24 cellular contexts compared by ENCODE assay signal in genomic region chr13:27309967-27310598, GRCh38. TPM values are rescaled to one million over a fixed set of nuclear protein-coding genes. Genes with fewer than 3 reads are reported as not detected.
DNase-seq lines count a peak whose midpoint lies in the region; TF ChIP-seq lines count a peak whose summit lies in the region.
"Had no signal": no experiment of that assay in that cellular context is flagged by ENCODE, and none has a peak within 500 bp of the region (broad histone marks: within the 10 kb centered on the region; RNA-seq: fewer than 3 reads in every experiment).

No MANE protein-coding gene starts in this region.

- H3K9me3 Mint-ChIP-seq in Calu3 (ENCODE audit: low read depth, unreplicated experiment) = no peaks in the 10 kb centered on the region
- H3K9me3 Mint-ChIP-seq: activated CD4-positive, alpha-beta T cell treated with anti-CD3 and anti-CD28 coated beads, Interleukin-2, amount 10 ng/mL, durations not matched to agents 24 days and 14 days; CD4-positive, CD25-positive, alpha-beta regulatory T cell; nephron; stimulated activated naive B cell treated with anti-CD40 and anti-IgM and Interleukin-4, amounts not matched to agents 10 μg/mL and 1 μg/mL and 100 μg/mL, for 72 hours had no signal

- CTCF ChIA-PET in Calu3 (lab: Charles Lee) = interaction anchor here (0.6 kb wide), 2 partner anchors 29 to 126 kb away, joined by 3 read pairs; no protein-coding TSS in a partner anchor

- WGBS in esophagus squamous epithelium, 2 donors = 45 to 47% methylated on average over 7 to 9 of the region's 9 CpGs

- TF ChIP-seq CTCF in Calu3 (IDR thresholded peaks at IDR 0.05; ENCODE audit: unreplicated experiment) = no peak
- TF ChIP-seq CTCF in fibroblast of the aortic adventitia (IDR thresholded peaks at IDR 0.05; ENCODE audit: insufficient read depth, low read length) = no peak
- no peak for TF ChIP-seq CTCF in esophagus squamous epithelium (IDR thresholded peaks at IDR 0.05)

- peaks cover 0 to 29% (median 0%) of the 10 kb centered on the region in 3 donors for H3K4me1 ChIP-seq in esophagus squamous epithelium
- H3K4me1 ChIP-seq: tibial nerve had no signal

- H3K9me3 ChIP-seq in esophagus squamous epithelium = no peaks in the 10 kb centered on the region
- H3K9me3 ChIP-seq: tibial nerve had no signal

- intact Hi-C loops in Calu3 (cut with micrococcal nuclease; ENCODE audit: unreplicated experiment) = no loop called here
- intact Hi-C loops in esophagus squamous epithelium (cut with DNase I) = no loop called here

- H3K4me1 Mint-ChIP-seq in Calu3 (ENCODE audit: low read depth, unreplicated experiment) = peaks cover 9% of the 10 kb centered on the region
- H3K4me1 Mint-ChIP-seq: nephron had no signal

- H3K36me3 Mint-ChIP-seq in Calu3 (ENCODE audit: insufficient read depth, unreplicated experiment) = no peaks in the 10 kb centered on the region
- H3K36me3 Mint-ChIP-seq: stimulated activated naive B cell treated with anti-CD40 and anti-IgM and Interleukin-4, amounts not matched to agents 10 μg/mL and 1 μg/mL and 100 μg/mL, for 72 hours had no signal

- TF ChIP-seq POLR2A in esophagus squamous epithelium (IDR thresholded peaks at IDR 0.05) = no peak

- no peaks in the 10 kb centered on the region for H3K27me3 Mint-ChIP-seq in Calu3 (ENCODE audit: unreplicated experiment)

- no peak overlapping the region for H3K27ac Mint-ChIP-seq in Calu3 (ENCODE audit: unreplicated experiment)
- H3K27ac Mint-ChIP-seq: activated CD4-positive, alpha-beta T cell treated with anti-CD3 and anti-CD28 coated beads, Interleukin-2, amount 10 ng/mL, durations not matched to agents 24 days and 14 days; CD4-positive, CD25-positive, alpha-beta regulatory T cell; nephron; stimulated activated naive B cell treated with anti-CD40 and anti-IgM and Interleukin-4, amounts not matched to agents 10 μg/mL and 1 μg/mL and 100 μg/mL, for 72 hours had no signal

- H3K4me3 ChIP-seq in fibroblast of the aortic adventitia (ENCODE audit: low read depth, low read length) (no peak overlapping the region), esophagus squamous epithelium (no peak overlapping the region)
- H3K4me3 ChIP-seq: GM12878, tibial nerve had no signal

- no TSS peak for BruUV-seq in Calu3 (replicated peaks; lab: Mats Ljungman, UMichigan)

- H3K27ac ChIP-seq in esophagus squamous epithelium = no peak overlapping the region
- H3K27ac ChIP-seq in substantia nigra (ENCODE audit: low read depth, low read length, poor library complexity, severe bottlenecking) = no peak overlapping the region
- H3K27ac ChIP-seq: tibial nerve had no signal

- peak; percentile 1 for DNase-seq in Calu3
- peak; percentile 22 for DNase-seq in HS-27A (ENCODE audit: low read depth)
- peak; percentile 14 for DNase-seq in SW480 (ENCODE audit: low spot score)
- DNase-seq in fibroblast of the aortic adventitia (ENCODE audit: low read depth) = peak; percentile 27
- no peak for DNase-seq in esophagus squamous epithelium (lab: John Stamatoyannopoulos, UW)
- no peak for DNase-seq in substantia nigra (lab: John Stamatoyannopoulos, UW)
- no peak for DNase-seq in medulla oblongata (ENCODE audit: extremely low spot score)
- no peak for DNase-seq in kidney tubule cell (ENCODE audit: low spot score)
- DNase-seq: activated CD4-positive, alpha-beta T cell treated with anti-CD3 and anti-CD28 coated beads, Interleukin-2, amount 10 ng/mL, durations not matched to agents 24 days and 14 days; activated naive CD4-positive, alpha-beta T cell; amygdala; CD4-positive, CD25-positive, alpha-beta regulatory T cell; central memory CD4-positive, alpha-beta T cell; DMS 273 treated with DMSO at 0.1 percent for 48 hours; H7; MM.1S; NCI-H1436; NCI-H2171; NCI-H526; stimulated activated naive B cell treated with anti-CD40 and anti-IgM and Interleukin-4, amounts not matched to agents 10 μg/mL and 1 μg/mL and 100 μg/mL, for 72 hours; T-helper 1 cell had no signal

- H3K36me3 ChIP-seq in esophagus squamous epithelium = no peaks in the 10 kb centered on the region
- H3K36me3 ChIP-seq: tibial nerve had no signal

- H3K27me3 ChIP-seq in esophagus squamous epithelium = no peaks in the 10 kb centered on the region
- H3K27me3 ChIP-seq: tibial nerve had no signal

- H3K4me3 Mint-ChIP-seq in Calu3 (ENCODE audit: low read depth, unreplicated experiment) = no peak overlapping the region
- H3K4me3 Mint-ChIP-seq: activated CD4-positive, alpha-beta T cell treated with anti-CD3 and anti-CD28 coated beads, Interleukin-2, amount 10 ng/mL, durations not matched to agents 24 days and 14 days; CD4-positive, CD25-positive, alpha-beta regulatory T cell; nephron; stimulated activated naive B cell treated with anti-CD40 and anti-IgM and Interleukin-4, amounts not matched to agents 10 μg/mL and 1 μg/mL and 100 μg/mL, for 72 hours had no signal

RNA-seq across cellular contexts. Expression of gene RASL11A, which starts 39.5 kb away (rescaled TPM):
- total RNA-seq in Calu3 (2022) (1.3 and 2.2 TPM in 2 replicates), fibroblast of the aortic adventitia (ENCODE audit: low replicate concordance) (2.3 and 13.3 TPM in 2 replicates), esophagus squamous epithelium (10 to 100 TPM in 3 of 4 donors, 1 to 10 TPM in 1; 4.4 to 34.1 (median 21.9) TPM)

RNA-seq across cellular contexts. Expression of gene RPL21, which starts 58.7 kb away (rescaled TPM):
- total RNA-seq in Calu3 (2022) (379 and 434 TPM in 2 replicates), fibroblast of the aortic adventitia (ENCODE audit: low replicate concordance) (1,402 and 2,034 TPM in 2 replicates), esophagus squamous epithelium (1,000 to 10,000 TPM in 2 of 4 donors, 100 to 1,000 TPM in 2; 398 to 1,284 (median 964) TPM)

Comparison
In these comparisons a context has a peak if more than half of its experiments do, and no peak if none do; other contexts are left out.
1. DNase-seq: peak in Calu3 (single experiment), HS-27A (single experiment), SW480 (single experiment) and fibroblast of the aortic adventitia (single experiment); none in esophagus squamous epithelium (single experiment), substantia nigra (0 of 49), medulla oblongata (single experiment) and kidney tubule cell (single experiment).